Comparison of ENCODE assay signal across 8 cellular contexts in the genomic region with DNA sequence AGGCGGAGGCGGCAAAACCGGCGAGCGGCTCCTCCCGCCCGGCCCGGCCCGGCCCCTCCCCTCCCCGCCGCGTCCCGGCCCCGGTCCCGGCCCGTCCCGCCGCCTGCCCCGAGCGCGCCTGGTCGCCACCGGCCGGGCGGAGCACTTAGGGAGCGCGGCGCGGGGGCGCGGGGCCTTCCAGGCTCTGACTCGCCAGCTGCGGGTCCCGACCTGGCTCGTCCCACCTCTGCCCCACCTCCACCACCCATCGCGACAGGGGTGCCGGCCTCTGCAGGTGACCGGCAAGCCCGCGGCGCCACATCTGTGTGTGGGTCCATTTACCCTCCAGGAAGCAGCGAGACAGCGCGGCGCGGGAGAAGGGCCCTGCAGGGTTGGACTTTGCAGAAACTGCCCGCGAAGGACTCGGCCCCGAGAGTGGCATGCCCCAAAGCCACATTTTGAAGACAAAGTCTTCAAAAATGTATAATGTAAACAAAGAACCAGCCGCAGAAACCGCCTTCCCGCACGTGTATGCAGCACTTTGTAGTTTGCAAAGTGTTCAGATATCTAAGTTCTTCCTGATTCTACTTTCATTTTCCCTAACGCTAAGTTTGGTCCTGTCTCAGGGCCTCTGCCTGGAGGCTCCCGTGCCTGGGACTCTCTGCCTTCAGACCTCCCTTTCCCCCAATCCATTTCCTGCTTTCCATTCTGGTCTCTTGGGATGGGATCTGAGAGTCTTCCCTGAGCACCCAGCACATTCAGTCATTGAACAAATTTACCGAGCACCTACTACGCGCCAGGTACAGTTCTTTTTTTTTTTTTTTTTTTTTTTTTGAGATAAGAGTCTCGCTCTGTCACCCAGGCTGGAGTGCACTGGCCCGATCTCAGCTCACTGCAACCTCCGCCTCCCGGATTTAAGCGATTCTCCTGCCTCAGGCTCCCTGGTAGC. TPM values are rescaled to one million over a fixed set of nuclear protein-coding genes. Genes with fewer than 3 reads are reported as not detected.
DNase-seq lines count a peak whose midpoint lies in the region; ATAC-seq and TF ChIP-seq lines count a peak whose summit lies in the region.

A gene (minus strand): TSS at position 40 of the 928 bp plus-strand sequence. CDS start 19,158 bp downstream, outside the sequence.

- no peaks in the 10 kb centered on the region for H3K27me3 ChIP-seq in thyroid gland

- POLR2A ChIA-PET in RWPE1 (lab: Yijun Ruan, JAX; ENCODE audit: low non-redundant PET) = no interaction called here

- intact Hi-C loops in activated naive CD4-positive, alpha-beta T cell treated with anti-CD3 and anti-CD28 coated beads for 36 hours (cut with micrococcal nuclease) = loop anchor here (2.0 to 5.0 kb wide), 3 partner anchors 83 to 387 kb away; a partner anchor contains a TSS
- intact Hi-C loops in thyroid gland (cut with DNase I) = loop anchor here (10.0 kb wide), 1 partner anchor 85 kb away; a partner anchor contains a TSS

- peak within 1 kb of the TSS; percentile 78 for H3K27ac ChIP-seq in RWPE1
- H3K27ac ChIP-seq in thyroid gland = peak within 1 kb of the TSS; percentile 87 to 97 (median 93)

- DNase-seq in NCI-H2029 (lab: John Stamatoyannopoulos, UW) (peak; percentile 42), NCI-H2029 treated with DMSO at 0.1 percent for 48 hours (lab: John Stamatoyannopoulos, UW) (no peak), RWPE1 (ENCODE audit: low spot score) (peak; percentile 57), germinal center (ENCODE audit: low spot score) (peak; percentile 67), non-pigmented ciliary epithelial cell (ENCODE audit: low read depth) (peak; percentile 51), thyroid gland (peak; percentile 63 to 66)
- DNase-seq in activated naive CD4-positive, alpha-beta T cell treated with anti-CD3 and anti-CD28 coated beads for 36 hours = peak; percentile 67

- TF ChIP-seq POLR2A in thyroid gland (IDR thresholded peaks at IDR 0.05) = no peak

- H3K4me1 ChIP-seq in thyroid gland = peaks cover 15% of the 10 kb centered on the region in 2 donors

- peaks cover 16% of the 10 kb centered on the region for H3K4me1 Mint-ChIP-seq in activated naive CD4-positive, alpha-beta T cell treated with anti-CD3 and anti-CD28 coated beads for 36 hours (ENCODE audit: low read depth)

- CTCF ChIA-PET in RWPE1 (lab: Yijun Ruan, JAX) = no interaction called here
- CTCF ChIA-PET in activated naive CD4-positive, alpha-beta T cell treated with anti-CD3 and anti-CD28 coated beads for 36 hours (lab: Charles Lee) = interaction anchor here (1.8 kb wide), 1 partner anchor 12 kb away, joined by 8 read pairs; no protein-coding TSS in a partner anchor

- H3K27ac Mint-ChIP-seq in activated naive CD4-positive, alpha-beta T cell treated with anti-CD3 and anti-CD28 coated beads for 36 hours = peak within 1 kb of the TSS; percentile 90

- no peaks in the 10 kb centered on the region for H3K9me3 Mint-ChIP-seq in activated naive CD4-positive, alpha-beta T cell treated with anti-CD3 and anti-CD28 coated beads for 36 hours

- peak within 1 kb of the TSS; percentile 38 to 65 (median 56) for H3K4me3 ChIP-seq in thyroid gland (replicated peaks in 1 of 3)

- H3K36me3 ChIP-seq in thyroid gland = no peaks in the 10 kb centered on the region

- H3K36me3 Mint-ChIP-seq in activated naive CD4-positive, alpha-beta T cell treated with anti-CD3 and anti-CD28 coated beads for 36 hours (ENCODE audit: low read depth) = peaks cover 3% of the 10 kb centered on the region

- H3K4me3 Mint-ChIP-seq in activated naive CD4-positive, alpha-beta T cell treated with anti-CD3 and anti-CD28 coated beads for 36 hours = peak within 1 kb of the TSS; percentile 78

- ATAC-seq in HG03159 (IDR thresholded peaks at IDR 0.05; ENCODE audit: unreplicated experiment) = peak; percentile 52

- TF ChIP-seq CTCF in RWPE1 (conservative IDR thresholded peaks at IDR 0.05; ENCODE audit: low read depth) (no peak), thyroid gland (IDR thresholded peaks at IDR 0.05) (no peak)

- H3K27me3 Mint-ChIP-seq in activated naive CD4-positive, alpha-beta T cell treated with anti-CD3 and anti-CD28 coated beads for 36 hours (ENCODE audit: low read depth) = no peaks in the 10 kb centered on the region

- WGBS in thyroid gland, 2 donors = 31 to 42% methylated on average over 16 to 18 of the region's 65 CpGs

- no peaks in the 10 kb centered on the region for H3K9me3 ChIP-seq in thyroid gland

RNA-seq across cellular contexts. Expression of the gene that starts here (rescaled TPM):
- total RNA-seq in activated naive CD4-positive, alpha-beta T cell treated with anti-CD3 and anti-CD28 coated beads for 36 hours = 10 to 100 TPM; 11.9 to 15.4 TPM
- 10 to 100 TPM; 34.3 to 67.7 (median 61.4) TPM for total RNA-seq in thyroid gland
